ENCODE assay signal across 1 cellular context in the genomic region with DNA sequence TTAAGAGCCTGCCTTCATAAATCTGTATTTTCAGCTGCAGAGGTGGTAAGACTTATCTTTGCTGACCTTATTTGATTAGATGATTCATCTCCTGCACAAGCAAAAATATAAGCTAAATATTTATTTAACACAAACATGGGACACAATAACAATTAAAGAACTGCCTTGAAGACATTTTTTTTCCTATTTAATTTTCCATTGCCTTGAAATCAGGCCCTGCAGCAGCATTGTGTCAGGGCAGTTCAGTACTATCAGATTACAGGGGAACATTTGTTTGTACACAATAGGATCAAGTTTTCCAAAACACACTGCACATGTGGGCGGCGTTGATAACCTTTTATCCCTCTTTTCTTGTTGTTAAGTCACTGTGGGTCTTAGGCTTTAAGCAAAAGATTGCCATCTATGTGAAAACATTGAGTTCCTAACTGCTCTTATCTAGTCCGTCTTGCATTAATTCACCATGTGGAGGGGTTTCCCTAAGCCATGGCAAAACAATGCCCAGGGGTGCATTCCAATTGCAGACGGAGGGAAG.
TF ChIP-seq lines count a peak whose summit lies in the region.

No MANE protein-coding gene starts in this region.

TF ChIP-seq in H1, 55 proteins besides CTCF, POLR2A, EP300 and RAD21 (continued from another document):
- no peak for TF ChIP-seq BCL11A (IDR thresholded peaks at IDR 0.05; ENCODE audit: low read depth in 2 of 2, low read length in 2 of 2)
- TF ChIP-seq FOSL1 (IDR thresholded peaks at IDR 0.05; ENCODE audit: insufficient read depth, low read depth, low read length), result no peak
- no peak for TF ChIP-seq NANOG (IDR thresholded peaks at IDR 0.05; ENCODE audit: insufficient read depth, low read depth, low read length, poor library complexity, severe bottlenecking)
- no peak for TF ChIP-seq NRF1 (IDR thresholded peaks at IDR 0.05; ENCODE audit: low read depth, low read length)
- TF ChIP-seq TBP (IDR thresholded peaks at IDR 0.05; ENCODE audit: low read depth, low read length), result no peak
- no peak for TF ChIP-seq HDAC2 (IDR thresholded peaks at IDR 0.05; ENCODE audit: borderline replicate concordance in 1 of 2, low read depth in 2 of 2, low read length in 2 of 2)
- no peak for TF ChIP-seq MAFK (IDR thresholded peaks at IDR 0.05; ENCODE audit: low read depth, low read length)
- TF ChIP-seq, protein P1, sequence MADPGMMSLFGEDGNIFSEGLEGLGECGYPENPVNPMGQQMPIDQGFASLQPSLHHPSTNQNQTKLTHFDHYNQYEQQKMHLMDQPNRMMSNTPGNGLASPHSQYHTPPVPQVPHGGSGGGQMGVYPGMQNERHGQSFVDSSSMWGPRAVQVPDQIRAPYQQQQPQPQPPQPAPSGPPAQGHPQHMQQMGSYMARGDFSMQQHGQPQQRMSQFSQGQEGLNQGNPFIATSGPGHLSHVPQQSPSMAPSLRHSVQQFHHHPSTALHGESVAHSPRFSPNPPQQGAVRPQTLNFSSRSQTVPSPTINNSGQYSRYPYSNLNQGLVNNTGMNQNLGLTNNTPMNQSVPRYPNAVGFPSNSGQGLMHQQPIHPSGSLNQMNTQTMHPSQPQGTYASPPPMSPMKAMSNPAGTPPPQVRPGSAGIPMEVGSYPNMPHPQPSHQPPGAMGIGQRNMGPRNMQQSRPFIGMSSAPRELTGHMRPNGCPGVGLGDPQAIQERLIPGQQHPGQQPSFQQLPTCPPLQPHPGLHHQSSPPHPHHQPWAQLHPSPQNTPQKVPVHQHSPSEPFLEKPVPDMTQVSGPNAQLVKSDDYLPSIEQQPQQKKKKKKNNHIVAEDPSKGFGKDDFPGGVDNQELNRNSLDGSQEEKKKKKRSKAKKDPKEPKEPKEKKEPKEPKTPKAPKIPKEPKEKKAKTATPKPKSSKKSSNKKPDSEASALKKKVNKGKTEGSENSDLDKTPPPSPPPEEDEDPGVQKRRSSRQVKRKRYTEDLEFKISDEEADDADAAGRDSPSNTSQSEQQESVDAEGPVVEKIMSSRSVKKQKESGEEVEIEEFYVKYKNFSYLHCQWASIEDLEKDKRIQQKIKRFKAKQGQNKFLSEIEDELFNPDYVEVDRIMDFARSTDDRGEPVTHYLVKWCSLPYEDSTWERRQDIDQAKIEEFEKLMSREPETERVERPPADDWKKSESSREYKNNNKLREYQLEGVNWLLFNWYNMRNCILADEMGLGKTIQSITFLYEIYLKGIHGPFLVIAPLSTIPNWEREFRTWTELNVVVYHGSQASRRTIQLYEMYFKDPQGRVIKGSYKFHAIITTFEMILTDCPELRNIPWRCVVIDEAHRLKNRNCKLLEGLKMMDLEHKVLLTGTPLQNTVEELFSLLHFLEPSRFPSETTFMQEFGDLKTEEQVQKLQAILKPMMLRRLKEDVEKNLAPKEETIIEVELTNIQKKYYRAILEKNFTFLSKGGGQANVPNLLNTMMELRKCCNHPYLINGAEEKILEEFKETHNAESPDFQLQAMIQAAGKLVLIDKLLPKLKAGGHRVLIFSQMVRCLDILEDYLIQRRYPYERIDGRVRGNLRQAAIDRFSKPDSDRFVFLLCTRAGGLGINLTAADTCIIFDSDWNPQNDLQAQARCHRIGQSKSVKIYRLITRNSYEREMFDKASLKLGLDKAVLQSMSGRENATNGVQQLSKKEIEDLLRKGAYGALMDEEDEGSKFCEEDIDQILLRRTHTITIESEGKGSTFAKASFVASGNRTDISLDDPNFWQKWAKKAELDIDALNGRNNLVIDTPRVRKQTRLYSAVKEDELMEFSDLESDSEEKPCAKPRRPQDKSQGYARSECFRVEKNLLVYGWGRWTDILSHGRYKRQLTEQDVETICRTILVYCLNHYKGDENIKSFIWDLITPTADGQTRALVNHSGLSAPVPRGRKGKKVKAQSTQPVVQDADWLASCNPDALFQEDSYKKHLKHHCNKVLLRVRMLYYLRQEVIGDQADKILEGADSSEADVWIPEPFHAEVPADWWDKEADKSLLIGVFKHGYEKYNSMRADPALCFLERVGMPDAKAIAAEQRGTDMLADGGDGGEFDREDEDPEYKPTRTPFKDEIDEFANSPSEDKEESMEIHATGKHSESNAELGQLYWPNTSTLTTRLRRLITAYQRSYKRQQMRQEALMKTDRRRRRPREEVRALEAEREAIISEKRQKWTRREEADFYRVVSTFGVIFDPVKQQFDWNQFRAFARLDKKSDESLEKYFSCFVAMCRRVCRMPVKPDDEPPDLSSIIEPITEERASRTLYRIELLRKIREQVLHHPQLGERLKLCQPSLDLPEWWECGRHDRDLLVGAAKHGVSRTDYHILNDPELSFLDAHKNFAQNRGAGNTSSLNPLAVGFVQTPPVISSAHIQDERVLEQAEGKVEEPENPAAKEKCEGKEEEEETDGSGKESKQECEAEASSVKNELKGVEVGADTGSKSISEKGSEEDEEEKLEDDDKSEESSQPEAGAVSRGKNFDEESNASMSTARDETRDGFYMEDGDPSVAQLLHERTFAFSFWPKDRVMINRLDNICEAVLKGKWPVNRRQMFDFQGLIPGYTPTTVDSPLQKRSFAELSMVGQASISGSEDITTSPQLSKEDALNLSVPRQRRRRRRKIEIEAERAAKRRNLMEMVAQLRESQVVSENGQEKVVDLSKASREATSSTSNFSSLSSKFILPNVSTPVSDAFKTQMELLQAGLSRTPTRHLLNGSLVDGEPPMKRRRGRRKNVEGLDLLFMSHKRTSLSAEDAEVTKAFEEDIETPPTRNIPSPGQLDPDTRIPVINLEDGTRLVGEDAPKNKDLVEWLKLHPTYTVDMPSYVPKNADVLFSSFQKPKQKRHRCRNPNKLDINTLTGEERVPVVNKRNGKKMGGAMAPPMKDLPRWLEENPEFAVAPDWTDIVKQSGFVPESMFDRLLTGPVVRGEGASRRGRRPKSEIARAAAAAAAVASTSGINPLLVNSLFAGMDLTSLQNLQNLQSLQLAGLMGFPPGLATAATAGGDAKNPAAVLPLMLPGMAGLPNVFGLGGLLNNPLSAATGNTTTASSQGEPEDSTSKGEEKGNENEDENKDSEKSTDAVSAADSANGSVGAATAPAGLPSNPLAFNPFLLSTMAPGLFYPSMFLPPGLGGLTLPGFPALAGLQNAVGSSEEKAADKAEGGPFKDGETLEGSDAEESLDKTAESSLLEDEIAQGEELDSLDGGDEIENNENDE (IDR thresholded peaks at IDR 0.05; ENCODE audit: insufficient replicate concordance, low read length), result no peak
- no peak for TF ChIP-seq BRCA1 (IDR thresholded peaks at IDR 0.05; ENCODE audit: low read depth, low read length)
- no peak for TF ChIP-seq TAF1 (IDR thresholded peaks at IDR 0.05; ENCODE audit: low read depth, low read length)
- no peak for TF ChIP-seq SRF (IDR thresholded peaks at IDR 0.05; ENCODE audit: low read depth, low read length)
- no peak for TF ChIP-seq JUN (IDR thresholded peaks at IDR 0.05; ENCODE audit: low read depth, low read length)
- no peak for TF ChIP-seq BACH1 (IDR thresholded peaks at IDR 0.05; ENCODE audit: low read length)
- TF ChIP-seq PHF8 (conservative IDR thresholded peaks at IDR 0.05; ENCODE audit: low read depth, low read length), result no peak
- no peak for TF ChIP-seq SIN3A (conservative IDR thresholded peaks at IDR 0.05 in 1 of 2, IDR thresholded peaks at IDR 0.05 in 1 of 2; ENCODE audit: low read depth in 1 of 2, low read length in 2 of 2)
